1 cellular context compared by ENCODE assay signal in genomic region chr17:57341611-57342010, GRCh38.
TF ChIP-seq lines count a peak whose summit lies in the region.

No MANE protein-coding gene starts in this region.

TF ChIP-seq in WTC11, 78 proteins besides CTCF, POLR2A, EP300 and RAD21 (continued from another document):
- no peak for TF ChIP-seq CBFB (CRISPR knock-in tag; IDR thresholded peaks at IDR 0.05; ENCODE audit: low read depth)
- TF ChIP-seq AR (CRISPR knock-in tag; IDR thresholded peaks at IDR 0.05), result no peak
- TF ChIP-seq MYBL2 (CRISPR knock-in tag; IDR thresholded peaks at IDR 0.05), result no peak
- no peak for TF ChIP-seq AFF4 (CRISPR knock-in tag; IDR thresholded peaks at IDR 0.05; ENCODE audit: borderline replicate concordance)
- TF ChIP-seq ZSCAN18 (CRISPR knock-in tag; IDR thresholded peaks at IDR 0.05), result no peak
- TF ChIP-seq TEAD1 (CRISPR knock-in tag; IDR thresholded peaks at IDR 0.05), result no peak
- no peak for TF ChIP-seq ETV6 (CRISPR knock-in tag; IDR thresholded peaks at IDR 0.05)
- no peak for TF ChIP-seq ZBTB43 (CRISPR knock-in tag; IDR thresholded peaks at IDR 0.05)
- no peak for TF ChIP-seq SOX15 (CRISPR knock-in tag; IDR thresholded peaks at IDR 0.05)
- TF ChIP-seq MLX (CRISPR knock-in tag; IDR thresholded peaks at IDR 0.05), result no peak
- no peak for TF ChIP-seq E2F1 (CRISPR knock-in tag; IDR thresholded peaks at IDR 0.05)
TF ChIP-seq in WTC11: peak in this region for 0.
